Comparison of ENCODE assay signal across 8 cellular contexts in genomic region chr19:7550987-7551761, GRCh38. TPM values are rescaled to one million over a fixed set of nuclear protein-coding genes. Genes with fewer than 3 reads are reported as not detected.
DNase-seq lines count a peak whose midpoint lies in the region; ATAC-seq, FAIRE-seq and TF ChIP-seq lines count a peak whose summit lies in the region.

No MANE protein-coding gene starts in this region.

- no peak for TF ChIP-seq POLR2A in K562 (conservative IDR thresholded peaks at IDR 0.05)
- TF ChIP-seq POLR2A in sigmoid colon (IDR thresholded peaks at IDR 0.05), result no peak

- TF ChIP-seq CTCF in K562 (IDR thresholded peaks at IDR 0.05 in 2 of 3, conservative IDR thresholded peaks at IDR 0.05 in 1 of 3; ENCODE audit: insufficient read depth in 2 of 3, low read depth in 1 of 3, low read length in 3 of 3) (peak in 1 of 3 experiments; percentile 2; a peak in 1 of 6 replicates), sigmoid colon (IDR thresholded peaks at IDR 0.05) (no peak), HFFc6 (IDR thresholded peaks at IDR 0.05) (no peak)

- no peaks in the 10 kb centered on the region for H3K36me3 ChIP-seq in K562 (ENCODE audit: control insufficient read depth, insufficient read depth, low read length)
- H3K36me3 ChIP-seq in sigmoid colon, result peaks cover 6 to 54% (median 27%) of the 10 kb centered on the region in 4 donors

- WGBS in K562 (ENCODE audit: insufficient coverage, low coverage, missing lambda C conversion rate), result 52% methylated on average over 33 of the region's 51 CpGs
- 17 to 41% methylated on average over 51 of the region's 51 CpGs for WGBS in sigmoid colon, 2 donors

- H3K4me1 ChIP-seq in K562 (replicated peaks in 1 of 2; ENCODE audit: control insufficient read depth in 2 of 2, insufficient read depth in 2 of 2, low read length in 2 of 2) (peaks cover 0 to 36% of the 10 kb centered on the region in 2 experiments; a peak in 3 of 5 replicates), sigmoid colon (peaks cover 0 to 11% (median 11%) of the 10 kb centered on the region in 4 donors)

- no peaks in the 10 kb centered on the region for H3K4me1 Mint-ChIP-seq in HFFc6 (ENCODE audit: low read depth)

- H3K9me1 ChIP-seq in K562 (ENCODE audit: control insufficient read depth, insufficient read depth, low read length), result no peaks in the 10 kb centered on the region

- TF ChIP-seq EP300 in K562 (IDR thresholded peaks at IDR 0.05; ENCODE audit: low read length) (no peak), sigmoid colon (IDR thresholded peaks at IDR 0.05) (no peak)

- in situ Hi-C loops in G401 (cut with HindIII; ENCODE audit: low sequenced_read_pairs), result no loop called here
- in situ Hi-C loops in K562 (cut with MboI), result no loop called here

- peak; percentile 96 for FAIRE-seq in K562 (lab: Jason Lieb, UNC)

- no peak overlapping the region for H3K27ac Mint-ChIP-seq in HFFc6

- H3K4me3 ChIP-seq in K562 (0 out of 2 replicates have a peak overlapping the region, but pooled peaks have one; percentile 29), iPS-11a (ENCODE audit: low read depth, low read length) (peak overlapping the region; percentile 35), sigmoid colon (peak overlapping the region; percentile 7 to 38 (median 30))

- peak overlapping the region; percentile 39 for H3K4me2 ChIP-seq in K562 (ENCODE audit: insufficient read depth, low read length)

- intact Hi-C loops in K562 (cut with micrococcal nuclease) (no loop called here), sigmoid colon (cut with DNase I) (loop anchor here (1.0 kb wide), 1 partner anchor 16 kb away; the partner anchor contains the start of gene PNPLA6)

- DNase-seq in G401 (ENCODE audit: low spot score) (peak; percentile 97), NCI-H146 treated with DMSO at 0.1 percent for 48 hours (lab: John Stamatoyannopoulos, UW; ENCODE audit: unreplicated experiment) (peak; percentile 17), K562 (ENCODE audit: extremely low read depth in 1 of 4, low spot score in 3 of 4) (peak; percentile 80 to 92 (median 90)), sigmoid colon (peak; percentile 90), HFFc6 (no peak), AML-193 (lab: John Stamatoyannopoulos, UW) (no peak), DMS79 treated with DMSO at 0.1 percent for 48 hours (lab: John Stamatoyannopoulos, UW) (no peak)

- H3K4me3 Mint-ChIP-seq in HFFc6, result no peak overlapping the region

- H3K9ac ChIP-seq in K562 (ENCODE audit: insufficient read depth in 1 of 2, low read depth in 2 of 2, low read length in 2 of 2), result peak overlapping the region in 1 of 2 experiments; percentile 68; a peak in 1 of 4 replicates

- H3K36me3 Mint-ChIP-seq in HFFc6 (ENCODE audit: low read depth), result peaks cover 22% of the 10 kb centered on the region

- no TSS peak for BruUV-seq in K562 (replicated peaks; lab: Mats Ljungman, UMichigan)

- TF ChIP-seq RAD21 in K562 (CRISPR knock-in tag; conservative IDR thresholded peaks at IDR 0.05 in 1 of 2, IDR thresholded peaks at IDR 0.05 in 1 of 2), result no peak

- peak overlapping the region; percentile 67; the same call in 1 of the 2 replicates for H2AFZ ChIP-seq in K562 (ENCODE audit: low read depth, low read length)

- H3K79me2 ChIP-seq in K562 (ENCODE audit: control insufficient read depth, insufficient read depth, low read length), result no peaks in the 10 kb centered on the region

- CTCF ChIA-PET in K562 (lab: Yijun Ruan, JAX; ENCODE audit: low intra/inter-chr PET ratio), result no interaction called here

- H3K27me3 ChIP-seq in K562 (ENCODE audit: control insufficient read depth in 2 of 2, insufficient read depth in 2 of 2, low read length in 2 of 2) (no peaks in the 10 kb centered on the region), sigmoid colon (no peaks in the 10 kb centered on the region)

- H3K9me3 ChIP-seq in K562 (replicated peaks; ENCODE audit: control insufficient read depth, insufficient read depth, low read depth, low read length), result 0 out of 2 replicates have a peak, but pooled peaks cover 3% of the 10 kb centered on the region
- no peaks in the 10 kb centered on the region for H3K9me3 ChIP-seq in sigmoid colon

- H3K9me3 Mint-ChIP-seq in HFFc6, result no peaks in the 10 kb centered on the region

- H3K27ac ChIP-seq in K562 (ENCODE audit: extremely low read depth, low read depth, low read length) (no peak overlapping the region), sigmoid colon (peak overlapping the region; percentile 46 to 62 (median 58))

- no peaks in the 10 kb centered on the region; the same call in 1 of the 2 replicates for H3K27me3 Mint-ChIP-seq in HFFc6 (ENCODE audit: insufficient read depth)

- no peaks in the 10 kb centered on the region for H4K20me1 ChIP-seq in K562 (replicated peaks; ENCODE audit: control insufficient read depth, insufficient read depth, low read length)

- peak; percentile 95 for ATAC-seq in K562

- POLR2A ChIA-PET in K562 (lab: Yijun Ruan, JAX), result interaction anchor here (0.5 kb wide), 1 partner anchor 350 kb away, joined by 4 read pairs; no protein-coding TSS in a partner anchor

RNA-seq across cellular contexts. Expression of gene PNPLA6, which starts 15.7 kb away (rescaled TPM):
- 74.6 and 97.9 TPM in 2 replicates for total RNA-seq in G401 (2014; rRNA removed; shearing (Covaris generic))
- 25.7 and 85.1 TPM in 2 replicates for total RNA-seq in K562 (2011; cell fraction: chromatin; rRNA removed; ENCODE audit: low replicate concordance)
- 82.6 and 98.1 TPM in 2 replicates for total RNA-seq in K562 (2011; cell fraction: nucleolus; rRNA removed)
- total RNA-seq in K562 (2011; cell fraction: nucleoplasm; rRNA removed), result 36.0 and 52.2 TPM in 2 replicates
- total RNA-seq in K562 (2014; rRNA removed) (19.6 and 25.6 TPM in 2 replicates), K562 (2014; rRNA removed; fragmentation: Illumina TruSeq; extraction: Trizol) (3.2 and 6.5 TPM in 2 replicates), K562 (2015; rRNA removed; fragmentation: Illumina TruSeq; extraction: Trizol) (8.3 and 9.6 TPM in 2 replicates), K562 (2021) (30.2 and 32.3 TPM in 2 replicates), sigmoid colon (10 to 100 TPM; 35.2 to 77.0 (median 44.1) TPM)
- polyA plus RNA-seq in K562 (2011; rRNA removed) (7.4 and 16.1 TPM in 2 replicates), K562 (2014; fragmentation: Illumina TruSeq; extraction: Trizol) (9.9 and 12.8 TPM in 2 replicates), K562 (2014; fragmentation: Nextera tagmentation; extraction: Ambion mirVana) (under 1 TPM; 0.07 to 0.74 TPM), K562 (2014; rRNA removed) (15.7 and 17.0 TPM in 2 replicates), sigmoid colon (10 to 100 TPM; 13.6 to 76.3 (median 15.0) TPM)
- polyA plus RNA-seq in K562 (2011; cell fraction: cytosol; rRNA removed), result 10.8 and 19.2 TPM in 2 replicates
- polyA plus RNA-seq in K562 (2011; cell fraction: nucleus; rRNA removed), result 41.4 and 57.5 TPM in 2 replicates
- 18.1 and 35.8 TPM in 2 replicates for polyA plus RNA-seq in K562 (2012)
- polyA minus RNA-seq in K562 (2011; rRNA and poly(A)+ RNA removed), result 6.2 and 8.8 TPM in 2 replicates
- 16.3 and 30.6 TPM in 2 replicates for polyA minus RNA-seq in K562 (2011; cell fraction: cytosol; rRNA and poly(A)+ RNA removed)
- 23.7 and 30.1 TPM in 2 replicates for polyA minus RNA-seq in K562 (2011; cell fraction: nucleus; rRNA and poly(A)+ RNA removed)
- 100 to 1,000 TPM; 123 to 157 (median 138) TPM for total RNA-seq in HFFc6 (2021; fragmentation: NEBNext Ultra II Directional; extraction: Animal tissue kit (Norgen Biotek cat#: 25700))

RNA-seq across cellular contexts. Expression of gene MCOLN1, which starts 28.8 kb away (rescaled TPM):
- 6.2 and 16.9 TPM in 2 replicates for total RNA-seq in G401 (2014; rRNA removed; shearing (Covaris generic))
- total RNA-seq in K562 (2011; cell fraction: chromatin; rRNA removed; ENCODE audit: low replicate concordance), result 31.5 and 96.4 TPM in 2 replicates
- 70.1 and 71.4 TPM in 2 replicates for total RNA-seq in K562 (2011; cell fraction: nucleolus; rRNA removed)
- 41.6 and 43.7 TPM in 2 replicates for total RNA-seq in K562 (2011; cell fraction: nucleoplasm; rRNA removed)
- total RNA-seq in K562 (2014; rRNA removed) (3.9 and 7.4 TPM in 2 replicates), K562 (2014; rRNA removed; fragmentation: Illumina TruSeq; extraction: Trizol) (1.5 and 2.6 TPM in 2 replicates), K562 (2015; rRNA removed; fragmentation: Illumina TruSeq; extraction: Trizol) (3.5 and 4.9 TPM in 2 replicates), K562 (2021) (14.2 and 15.1 TPM in 2 replicates), sigmoid colon (10 to 100 TPM; 15.5 to 21.3 (median 17.1) TPM)
- polyA plus RNA-seq in K562 (2011; rRNA removed) (10.6 and 12.0 TPM in 2 replicates), K562 (2014; fragmentation: Illumina TruSeq; extraction: Trizol) (7.1 and 8.9 TPM in 2 replicates), K562 (2014; fragmentation: Nextera tagmentation; extraction: Ambion mirVana) (under 1 TPM; 0.25 to 0.83 TPM), K562 (2014; rRNA removed) (15.4 and 17.0 TPM in 2 replicates), sigmoid colon (10 to 100 TPM; 16.0 to 23.7 (median 16.8) TPM)
- polyA plus RNA-seq in K562 (2011; cell fraction: cytosol; rRNA removed), result 10.0 and 24.6 TPM in 2 replicates
- polyA plus RNA-seq in K562 (2011; cell fraction: nucleus; rRNA removed), result 37.8 and 59.0 TPM in 2 replicates
- polyA plus RNA-seq in K562 (2012), result 11.8 and 15.7 TPM in 2 replicates
- polyA minus RNA-seq in K562 (2011; rRNA and poly(A)+ RNA removed), result 4.7 and 8.5 TPM in 2 replicates
- 7.9 and 10.4 TPM in 2 replicates for polyA minus RNA-seq in K562 (2011; cell fraction: cytosol; rRNA and poly(A)+ RNA removed)
- polyA minus RNA-seq in K562 (2011; cell fraction: nucleus; rRNA and poly(A)+ RNA removed), result 9.4 and 11.6 TPM in 2 replicates
- total RNA-seq in HFFc6 (2021; fragmentation: NEBNext Ultra II Directional; extraction: Animal tissue kit (Norgen Biotek cat#: 25700)), result 10 to 100 TPM; 18.2 to 28.7 (median 21.3) TPM

RNA-seq across cellular contexts. Expression of gene ZNF358, which starts 35.3 kb away (rescaled TPM):
- total RNA-seq in G401 (2014; rRNA removed; shearing (Covaris generic)), result 25.3 and 40.1 TPM in 2 replicates
- 0.39 and 3.7 TPM in 2 replicates for total RNA-seq in K562 (2011; cell fraction: chromatin; rRNA removed; ENCODE audit: low replicate concordance)
- 1.8 and 2.5 TPM in 2 replicates for total RNA-seq in K562 (2011; cell fraction: nucleolus; rRNA removed)
- 2.4 and 2.6 TPM in 2 replicates for total RNA-seq in K562 (2011; cell fraction: nucleoplasm; rRNA removed)
- 5.9 and 8.0 TPM in 2 replicates for total RNA-seq in K562 (2014; rRNA removed)
- total RNA-seq in K562 (2014; rRNA removed; fragmentation: Illumina TruSeq; extraction: Trizol), result 1.4 and 2.4 TPM in 2 replicates
- total RNA-seq in K562 (2015; rRNA removed; fragmentation: Illumina TruSeq; extraction: Trizol), result 4.1 and 4.6 TPM in 2 replicates
- 9.1 and 9.3 TPM in 2 replicates for total RNA-seq in K562 (2021)
- 4.9 and 7.6 TPM in 2 replicates for polyA plus RNA-seq in K562 (2011; rRNA removed)
- 11.3 and 16.2 TPM in 2 replicates for polyA plus RNA-seq in K562 (2011; cell fraction: cytosol; rRNA removed)
- 4.4 and 6.5 TPM in 2 replicates for polyA plus RNA-seq in K562 (2011; cell fraction: nucleus; rRNA removed)
- 7.0 and 15.6 TPM in 2 replicates for polyA plus RNA-seq in K562 (2012)
- polyA plus RNA-seq in K562 (2014; fragmentation: Illumina TruSeq; extraction: Trizol), result 12.9 and 17.2 TPM in 2 replicates
- under 1 TPM; 0.04 TPM for polyA plus RNA-seq in K562 (2014; fragmentation: Nextera tagmentation; extraction: Ambion mirVana)
- polyA plus RNA-seq in K562 (2014; rRNA removed), result 5.3 and 6.3 TPM in 2 replicates
- 1.1 and 1.6 TPM in 2 replicates for polyA minus RNA-seq in K562 (2011; rRNA and poly(A)+ RNA removed)
- polyA minus RNA-seq in K562 (2011; cell fraction: cytosol; rRNA and poly(A)+ RNA removed), result 3.9 and 6.9 TPM in 2 replicates
- 1.1 and 2.1 TPM in 2 replicates for polyA minus RNA-seq in K562 (2011; cell fraction: nucleus; rRNA and poly(A)+ RNA removed)
- 100 to 1,000 TPM in 1 of 4 donors, 10 to 100 TPM in 3; 64.5 to 120 (median 69.6) TPM for total RNA-seq in sigmoid colon
- 10 to 100 TPM; 29.3 to 52.9 (median 31.9) TPM for polyA plus RNA-seq in sigmoid colon
- 10 to 100 TPM; 30.0 to 41.1 (median 35.8) TPM for total RNA-seq in HFFc6 (2021; fragmentation: NEBNext Ultra II Directional; extraction: Animal tissue kit (Norgen Biotek cat#: 25700))

RNA-seq across cellular contexts. Expression of gene CAMSAP3, which starts 44.5 kb away (rescaled TPM):
- 3.3 and 4.8 TPM in 2 replicates for total RNA-seq in G401 (2014; rRNA removed; shearing (Covaris generic))
- 0.56 and 3.9 TPM in 2 replicates for total RNA-seq in K562 (2011; cell fraction: chromatin; rRNA removed; ENCODE audit: low replicate concordance)
- 0.92 and 3.5 TPM in 2 replicates for total RNA-seq in K562 (2011; cell fraction: nucleolus; rRNA removed)
- total RNA-seq in K562 (2011; cell fraction: nucleoplasm; rRNA removed), result 0.99 and 1.2 TPM in 2 replicates
- total RNA-seq in K562 (2014; rRNA removed) (0.18 and 0.24 TPM in 2 replicates), K562 (2014; rRNA removed; fragmentation: Illumina TruSeq; extraction: Trizol) (0.25 TPM in 1 of 2 replicates, not detected in the other), K562 (2015; rRNA removed; fragmentation: Illumina TruSeq; extraction: Trizol) (0.07 and 0.23 TPM in 2 replicates), K562 (2021) (0.67 and 0.89 TPM in 2 replicates), sigmoid colon (under 1 TPM in 3 of 4 donors, not detected in 1; under 0.01 to 0.28 (median 0.27) TPM)
- polyA plus RNA-seq in K562 (2011; rRNA removed) (0.25 and 0.64 TPM in 2 replicates), K562 (2014; fragmentation: Illumina TruSeq; extraction: Trizol) (0.30 TPM in 2 replicates), K562 (2014; fragmentation: Nextera tagmentation; extraction: Ambion mirVana) (under 1 TPM in 1 of 2 experiments, not detected in 1; 0.01 TPM), K562 (2014; rRNA removed) (0.17 and 0.18 TPM in 2 replicates), sigmoid colon (10 to 100 TPM; 15.6 to 37.2 (median 26.8) TPM)
- polyA plus RNA-seq in K562 (2011; cell fraction: cytosol; rRNA removed), result 0.40 and 0.49 TPM in 2 replicates
- 2.3 and 2.5 TPM in 2 replicates for polyA plus RNA-seq in K562 (2011; cell fraction: nucleus; rRNA removed)
- 0.65 and 2.6 TPM in 2 replicates for polyA plus RNA-seq in K562 (2012)
- 0.06 and 0.07 TPM in 2 replicates for polyA minus RNA-seq in K562 (2011; rRNA and poly(A)+ RNA removed)
- polyA minus RNA-seq in K562 (2011; cell fraction: cytosol; rRNA and poly(A)+ RNA removed), result 0.38 and 1.0 TPM in 2 replicates
- 0.54 and 1.8 TPM in 2 replicates for polyA minus RNA-seq in K562 (2011; cell fraction: nucleus; rRNA and poly(A)+ RNA removed)
- total RNA-seq in HFFc6 (2021; fragmentation: NEBNext Ultra II Directional; extraction: Animal tissue kit (Norgen Biotek cat#: 25700)), result not detected

Comparison
In these comparisons a context has a peak if more than half of its experiments do, and no peak if none do; other contexts are left out.
1. DNase-seq: peak in G401 (single experiment), NCI-H146 treated with DMSO at 0.1 percent for 48 hours (single experiment), K562 (4 of 4) and sigmoid colon (single experiment); none in HFFc6 (single experiment), AML-193 (0 of 2) and DMS79 treated with DMSO at 0.1 percent for 48 hours (single experiment).
2. Peak in every context shown above with its lines, with median percentiles within 50 percentile points of each other: H3K4me3 ChIP-seq.